ENCODE assay signal across 24 cellular contexts in the genomic region with DNA sequence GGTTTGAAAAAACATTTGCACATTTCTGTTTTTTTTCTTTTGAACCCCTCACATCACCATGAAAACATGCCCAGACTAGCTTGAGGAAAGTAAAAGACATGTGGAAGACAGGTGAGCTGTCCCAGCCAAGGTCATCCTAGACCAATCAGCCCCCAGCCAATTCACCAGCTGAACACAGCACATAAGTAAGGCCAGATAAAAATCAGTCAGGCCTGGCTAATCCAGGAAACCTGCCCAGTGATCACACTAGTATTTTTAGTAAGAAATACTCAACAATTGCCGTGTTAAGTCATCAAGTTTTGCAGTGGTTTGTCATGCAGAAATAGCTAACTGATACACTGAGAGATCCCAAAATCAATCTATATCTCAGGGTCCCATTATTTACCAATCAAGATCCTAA. TPM values are rescaled to one million over a fixed set of nuclear protein-coding genes. Genes with fewer than 3 reads are reported as not detected.
"Had no signal": no experiment of that assay in that cellular context is flagged by ENCODE, and none has a peak within 500 bp of the region (broad histone marks: within the 10 kb centered on the region; RNA-seq: fewer than 3 reads in every experiment).

No MANE protein-coding gene starts in this region.

- H3K27me3 ChIP-seq: esophagus muscularis mucosa, gastroesophageal sphincter, hepatocyte, neutrophil, upper lobe of left lung, uterus had no signal

- H3K9me3 ChIP-seq: esophagus muscularis mucosa, gastroesophageal sphincter, neutrophil, upper lobe of left lung, uterus had no signal

- H3K27ac ChIP-seq: epithelial cell of prostate, esophagus muscularis mucosa, gastroesophageal sphincter, hepatocyte, neutrophil, upper lobe of left lung, uterus had no signal

- H3K4me1 Mint-ChIP-seq: naive thymus-derived CD4-positive, alpha-beta T cell had no signal

- H3K27ac Mint-ChIP-seq: naive thymus-derived CD4-positive, alpha-beta T cell had no signal

- H3K4me3 ChIP-seq: esophagus muscularis mucosa, gastroesophageal sphincter, hepatocyte, lung, upper lobe of left lung, uterus had no signal

- H3K4me1 ChIP-seq: esophagus muscularis mucosa, gastroesophageal sphincter, upper lobe of left lung, uterus had no signal

- H3K36me3 Mint-ChIP-seq: naive thymus-derived CD4-positive, alpha-beta T cell had no signal

- H3K4me3 Mint-ChIP-seq: naive thymus-derived CD4-positive, alpha-beta T cell had no signal

- H3K4me2 ChIP-seq: hepatocyte had no signal

- H3K36me3 ChIP-seq: esophagus muscularis mucosa, gastroesophageal sphincter, neutrophil, upper lobe of left lung, uterus had no signal

- H3K79me2 ChIP-seq: hepatocyte had no signal

- DNase-seq: effector memory CD4-positive, alpha-beta T cell; head of caudate nucleus; kidney; left colon; left ventricle myocardium superior; naive thymus-derived CD4-positive, alpha-beta T cell; right cardiac atrium; small intestine; stimulated activated CD4-positive, alpha-beta T cell treated with anti-CD3 and anti-CD28 coated beads, Interleukin-12 subunit alpha, Interleukin-12 subunit beta, amount 100 ng/mL, for 4 hours; stimulated activated naive CD4-positive, alpha-beta T cell treated with Interleukin-2 at 50 U/mL for 16 hours; upper lobe of left lung; uterus had no signal

- H2AFZ ChIP-seq: hepatocyte had no signal

- ATAC-seq: gastroesophageal sphincter; left colon; left ventricle myocardium superior; naive thymus-derived CD4-positive, alpha-beta T cell; right cardiac atrium had no signal

RNA-seq across cellular contexts. Expression of a gene that starts 4.4 kb away (rescaled TPM):
- total RNA-seq: esophagus muscularis mucosa; fibroblast of villous mesenchyme; gastroesophageal sphincter; hepatocyte; kidney; left colon; left ventricle myocardium superior; lung; mesenteric fat pad; mononuclear cell; naive thymus-derived CD4-positive, alpha-beta T cell; osteoblast; right cardiac atrium; upper lobe of left lung; uterus had no signal
- polyA plus RNA-seq: hepatocyte; lung; naive thymus-derived CD4-positive, alpha-beta T cell; neural cell; right cardiac atrium; small intestine; thymus had no signal

RNA-seq across cellular contexts. Expression of a gene that starts 21.4 kb away (rescaled TPM):
- total RNA-seq: esophagus muscularis mucosa; fibroblast of villous mesenchyme; gastroesophageal sphincter; hepatocyte; kidney; left colon; left ventricle myocardium superior; lung; mesenteric fat pad; mononuclear cell; naive thymus-derived CD4-positive, alpha-beta T cell; osteoblast; right cardiac atrium; upper lobe of left lung had no signal
- polyA plus RNA-seq: hepatocyte; lung; naive thymus-derived CD4-positive, alpha-beta T cell; neural cell; right cardiac atrium; small intestine had no signal

RNA-seq across cellular contexts. Expression of a gene that starts 26.7 kb away (rescaled TPM):
- total RNA-seq: esophagus muscularis mucosa; fibroblast of villous mesenchyme; gastroesophageal sphincter; hepatocyte; kidney; left colon; left ventricle myocardium superior; lung; mesenteric fat pad; mononuclear cell; naive thymus-derived CD4-positive, alpha-beta T cell; osteoblast; right cardiac atrium; upper lobe of left lung; uterus had no signal
- polyA plus RNA-seq: hepatocyte; lung; naive thymus-derived CD4-positive, alpha-beta T cell; neural cell; right cardiac atrium; small intestine had no signal

RNA-seq across cellular contexts. Expression of a gene that starts 41.6 kb away (rescaled TPM):
- total RNA-seq: esophagus muscularis mucosa; fibroblast of villous mesenchyme; gastroesophageal sphincter; hepatocyte; kidney; left colon; left ventricle myocardium superior; lung; mesenteric fat pad; naive thymus-derived CD4-positive, alpha-beta T cell; osteoblast; right cardiac atrium; upper lobe of left lung; uterus had no signal
- polyA plus RNA-seq: hepatocyte; lung; naive thymus-derived CD4-positive, alpha-beta T cell; neural cell; right cardiac atrium; small intestine had no signal
